In genomic region chr7:4764402-4765007, GRCh38 we compare ENCODE assay signal across 26 cellular contexts. TPM values are rescaled to one million over a fixed set of nuclear protein-coding genes. Genes with fewer than 3 reads are reported as not detected.
DNase-seq lines count a peak whose midpoint lies in the region; ATAC-seq, FAIRE-seq and TF ChIP-seq lines count a peak whose summit lies in the region.
"Had no signal": no experiment of that assay in that cellular context is flagged by ENCODE, and none has a peak within 500 bp of the region (broad histone marks: within the 10 kb centered on the region; RNA-seq: fewer than 3 reads in every experiment).

No MANE protein-coding gene starts in this region.

- H3K14ac ChIP-seq in trophoblast cell (ENCODE audit: low read length) = no peak overlapping the region

- no peak overlapping the region for H3K18ac ChIP-seq in trophoblast cell (ENCODE audit: low read length)

- H4K91ac ChIP-seq in trophoblast cell (ENCODE audit: low read depth, low read length) = no peak overlapping the region

- H3K9me3 ChIP-seq in right atrium auricular region (no peaks in the 10 kb centered on the region), GM12878 (replicated peaks; ENCODE audit: control insufficient read depth, insufficient read depth, low read length) (no peaks in the 10 kb centered on the region), trophoblast cell (ENCODE audit: insufficient read depth, low read depth, low read length) (no peaks in the 10 kb centered on the region), endodermal cell (ENCODE audit: control insufficient read depth, low read length) (no peaks in the 10 kb centered on the region)
- H3K9me3 ChIP-seq: esophagus muscularis mucosa had no signal

- H3K36me3 ChIP-seq in right atrium auricular region (peaks cover 70% of the 10 kb centered on the region), GM12878 (ENCODE audit: control insufficient read depth in 2 of 2, insufficient read depth in 2 of 2, low read length in 1 of 2) (peaks cover 6 to 12% of the 10 kb centered on the region in 2 experiments; a peak in 3 of 4 replicates), trophoblast cell (ENCODE audit: control insufficient read depth in 1 of 2, insufficient read depth in 2 of 2, low read length in 2 of 2) (peaks cover 49% of the 10 kb centered on the region in 2 experiments), endodermal cell (ENCODE audit: control insufficient read depth, insufficient read depth, low read length) (peaks cover 53% of the 10 kb centered on the region)

- no peak overlapping the region for H3K23ac ChIP-seq in trophoblast cell (ENCODE audit: low read length)

- in situ Hi-C loops in GM12878 (cut with MboI) = no loop called here

- H2BK5ac ChIP-seq in trophoblast cell (ENCODE audit: low read depth, low read length, poor library complexity) = no peak overlapping the region

- H3K27ac ChIP-seq in right atrium auricular region = no peak overlapping the region
- H3K27ac ChIP-seq in GM12878 (ENCODE audit: control insufficient read depth, insufficient read depth) = no peak overlapping the region
- H3K27ac ChIP-seq in trophoblast cell (ENCODE audit: low read depth, low read length) = no peak overlapping the region
- no peak overlapping the region for H3K27ac ChIP-seq in endodermal cell (ENCODE audit: low read depth, low read length)
- H3K27ac ChIP-seq: brain microvascular endothelial cell, foreskin keratinocyte had no signal

- no peak for TF ChIP-seq POLR2A in GM12878 (IDR thresholded peaks at IDR 0.05; ENCODE audit: low read depth, low read length)

- H3K36me3 Mint-ChIP-seq in endodermal cell (ENCODE audit: low read depth) = peaks cover 35% of the 10 kb centered on the region

- H2AK5ac ChIP-seq in trophoblast cell (ENCODE audit: low read length) = no peak overlapping the region

- no peak overlapping the region for H3K4me3 Mint-ChIP-seq in endodermal cell
- H3K4me3 Mint-ChIP-seq: activated T-cell treated with anti-CD3 and anti-CD28 coated beads, Interleukin-2, amount 50 U/mL, for 24 hours; CD8-positive, alpha-beta T cell; effector memory CD8-positive, alpha-beta T cell had no signal

- no peak overlapping the region for H3K27ac Mint-ChIP-seq in endodermal cell
- H3K27ac Mint-ChIP-seq: activated T-cell treated with anti-CD3 and anti-CD28 coated beads, Interleukin-2, amount 50 U/mL, for 24 hours; CD8-positive, alpha-beta T cell had no signal

- RAD21 ChIA-PET in GM12878 (lab: Charles Lee; ENCODE audit: unreplicated experiment) = no interaction called here

- no peak overlapping the region for H2BK120ac ChIP-seq in trophoblast cell (ENCODE audit: insufficient read depth, low read length, poor library complexity)

- H4K12ac ChIP-seq in trophoblast cell (ENCODE audit: low read depth, low read length) = no peak overlapping the region

- no peak overlapping the region for H3K9ac ChIP-seq in GM12878 (ENCODE audit: control insufficient read depth, insufficient read depth, low read length)
- H3K9ac ChIP-seq in trophoblast cell (ENCODE audit: low read length) = no peak overlapping the region
- H3K9ac ChIP-seq in endodermal cell (ENCODE audit: extremely low read depth, low read length, poor library complexity, severe bottlenecking) = no peak overlapping the region

- no peak for TF ChIP-seq EP300 in GM12878 (IDR thresholded peaks at IDR 0.05; ENCODE audit: borderline replicate concordance in 1 of 2, control insufficient read depth in 1 of 2, low read depth in 2 of 2, low read length in 2 of 2)

- no peak overlapping the region for H4K8ac ChIP-seq in trophoblast cell (ENCODE audit: low read depth, low read length)

- H3K4ac ChIP-seq in trophoblast cell (ENCODE audit: low read depth, low read length) = no peak overlapping the region

- DNase-seq in left ventricle myocardium superior (peak; percentile 30), right atrium auricular region (ENCODE audit: low spot score) (no peak), GM12878 (ENCODE audit: low read depth, low spot score) (no peak), trophoblast cell (no peak), urothelium cell line (ENCODE audit: low spot score) (no peak), endodermal cell (no peak), GF-D8 (lab: John Stamatoyannopoulos, UW) (no peak), EL (no peak)
- DNase-seq: activated naive CD4-positive, alpha-beta T cell; activated T-cell treated with anti-CD3 and anti-CD28 coated beads, Interleukin-2, amount 50 U/mL, for 24 hours; AML-193; amniotic stem cell; brain microvascular endothelial cell; effector memory CD8-positive, alpha-beta T cell; foreskin keratinocyte; NCI-H1092 treated with DMSO at 0.1 percent for 48 hours; NCI-H187 treated with DMSO at 0.1 percent for 48 hours; NCI-H524; Right ventricle myocardium superior; T-helper 2 cell had no signal

- POLR2A ChIA-PET in GM12878 (lab: Charles Lee) = no interaction called here

- ATAC-seq in left ventricle myocardium superior (no peak), GM12878 (no peak)
- ATAC-seq: CD8-positive, alpha-beta T cell; effector memory CD8-positive, alpha-beta T cell; foreskin keratinocyte had no signal

- no peaks in the 10 kb centered on the region for H3K79me1 ChIP-seq in trophoblast cell (ENCODE audit: low read length)

- SMC1A ChIA-PET in GM12878 (lab: Charles Lee; ENCODE audit: uncharacterized antibody, unreplicated experiment) = no interaction called here

- CTCF ChIA-PET in GM12878 (lab: Yijun Ruan, JAX) = no interaction called here

- H2AFZ ChIP-seq in GM12878 (ENCODE audit: control insufficient read depth, low read depth, low read length) (no peak overlapping the region), trophoblast cell (ENCODE audit: insufficient read depth, low read length, poor library complexity) (no peak overlapping the region)

- H3K4me3 ChIP-seq in right atrium auricular region = no peak overlapping the region
- H3K4me3 ChIP-seq in GM12878 = no peak overlapping the region
- H3K4me3 ChIP-seq in trophoblast cell (ENCODE audit: low read depth, low read length) = peak overlapping the region; percentile 10
- no peak overlapping the region for H3K4me3 ChIP-seq in endodermal cell (ENCODE audit: low read length)
- H3K4me3 ChIP-seq: esophagus muscularis mucosa had no signal

- H3K79me2 ChIP-seq in GM12878 (ENCODE audit: control insufficient read depth, insufficient read depth, low read length) (no peaks in the 10 kb centered on the region), trophoblast cell (ENCODE audit: control insufficient read depth, insufficient read depth, low read length, poor library complexity) (no peaks in the 10 kb centered on the region)

- WGBS in GM12878 (ENCODE audit: insufficient coverage, insufficient replicate concordance, low lambda C conversion rate, missing lambda C conversion rate) = 97% methylated on average over 35 of the region's 35 CpGs
- WGBS in trophoblast cell (ENCODE audit: extremely low coverage, insufficient coverage, insufficient read length) = no CpG with 5 or more reads among the region's 35 CpGs
- 94 to 98% methylated on average over 34 to 35 of the region's 35 CpGs for WGBS in endodermal cell (ENCODE audit: insufficient coverage in 1 of 2, insufficient read length in 1 of 2), 2 experiments

- no peak for TF ChIP-seq RAD21 in GM12878 (IDR thresholded peaks at IDR 0.05; ENCODE audit: insufficient read depth, low read depth, low read length)

- TSS peak; percentile 7 for BruUV-seq in GM12878 (replicated peaks; lab: Mats Ljungman, UMichigan)

- H2BK12ac ChIP-seq in trophoblast cell (ENCODE audit: low read length) = no peak overlapping the region

- H3K27me3 Mint-ChIP-seq in endodermal cell (ENCODE audit: insufficient read depth) = no peaks in the 10 kb centered on the region
- H3K27me3 Mint-ChIP-seq: activated T-cell treated with anti-CD3 and anti-CD28 coated beads, Interleukin-2, amount 50 U/mL, for 24 hours; effector memory CD8-positive, alpha-beta T cell; progenitor cell of endocrine pancreas had no signal

- no peak for FAIRE-seq in GM12878 (lab: Jason Lieb, UNC)
- peak; percentile 53 for FAIRE-seq in urothelium cell line (lab: Jason Lieb, UNC)
- FAIRE-seq: A204.1, colon, H54 had no signal

- H3K9me3 Mint-ChIP-seq in endodermal cell = no peaks in the 10 kb centered on the region
- H3K9me3 Mint-ChIP-seq: activated T-cell treated with anti-CD3 and anti-CD28 coated beads, Interleukin-2, amount 50 U/mL, for 24 hours; CD8-positive, alpha-beta T cell; effector memory CD8-positive, alpha-beta T cell had no signal

- peaks cover 0 to 9% of the 10 kb centered on the region in 2 donors for H3K4me1 ChIP-seq in right atrium auricular region
- H3K4me1 ChIP-seq in GM12878 (ENCODE audit: control insufficient read depth, insufficient read depth, low read length) = no peaks in the 10 kb centered on the region
- H3K4me1 ChIP-seq in trophoblast cell (ENCODE audit: control insufficient read depth in 1 of 2, insufficient read depth in 2 of 2, low read length in 2 of 2) = no peaks in the 10 kb centered on the region
- H3K4me1 ChIP-seq in endodermal cell (ENCODE audit: control insufficient read depth, insufficient read depth, low read length) = no peaks in the 10 kb centered on the region

- H3K4me2 ChIP-seq in GM12878 (ENCODE audit: control insufficient read depth, insufficient read depth) (no peak overlapping the region), trophoblast cell (ENCODE audit: low read length) (no peak overlapping the region)

- H3K27me3 ChIP-seq in right atrium auricular region = no peaks in the 10 kb centered on the region
- H3K27me3 ChIP-seq in GM12878 (replicated peaks in 1 of 2; ENCODE audit: control insufficient read depth in 2 of 2, insufficient read depth in 2 of 2, low read length in 1 of 2) = no peaks in the 10 kb centered on the region
- H3K27me3 ChIP-seq in trophoblast cell (ENCODE audit: insufficient read depth, low read length) = no peaks in the 10 kb centered on the region
- no peaks in the 10 kb centered on the region for H3K27me3 ChIP-seq in endodermal cell (ENCODE audit: control insufficient read depth, insufficient read depth, low read length, poor library complexity, severe bottlenecking)
- H3K27me3 ChIP-seq: brain microvascular endothelial cell, esophagus muscularis mucosa, foreskin keratinocyte had no signal

- H3K4me1 Mint-ChIP-seq in endodermal cell = no peaks in the 10 kb centered on the region

- no peak for TF ChIP-seq CTCF in right atrium auricular region (IDR thresholded peaks at IDR 0.05)
- TF ChIP-seq CTCF in GM12878 (IDR thresholded peaks at IDR 0.05 in 2 of 3, conservative IDR thresholded peaks at IDR 0.05 in 1 of 3; ENCODE audit: control insufficient read depth in 2 of 3, extremely low read depth in 1 of 3, insufficient read depth in 1 of 3, low read depth in 3 of 3, low read length in 3 of 3) = no peak
- TF ChIP-seq CTCF in endodermal cell (conservative IDR thresholded peaks at IDR 0.05) = no peak

- no peaks in the 10 kb centered on the region for H4K20me1 ChIP-seq in GM12878 (ENCODE audit: control insufficient read depth, insufficient read depth)

- intact Hi-C loops in left ventricle myocardium superior (cut with micrococcal nuclease) (no loop called here), GM12878 (cut with micrococcal nuclease; ENCODE audit: unreplicated experiment) (no loop called here)

RNA-seq across cellular contexts. Expression of gene AP5Z1, which starts 10.9 kb away (rescaled TPM):
- total RNA-seq in left ventricle myocardium superior = 10.5 TPM
- 1 to 10 TPM; 7.5 to 9.2 TPM for total RNA-seq in right atrium auricular region
- 44.4 and 49.6 TPM in 2 replicates for total RNA-seq in GM12878 (2013; cell fraction: nucleolus; rRNA removed)
- total RNA-seq in GM12878 (2014; rRNA removed) = 18.5 and 28.5 TPM in 2 replicates
- total RNA-seq in GM12878 (2014; rRNA removed; fragmentation: Illumina TruSeq; extraction: Trizol) = 6.6 and 7.6 TPM in 2 replicates
- total RNA-seq in GM12878 (2021) = 35.3 and 43.4 TPM in 2 replicates
- polyA plus RNA-seq in GM12878 (2011; ENCODE audit: low read depth) = 6.4 TPM
- 4.1 and 10.4 TPM in 2 replicates for polyA plus RNA-seq in GM12878 (2011; rRNA removed)
- polyA plus RNA-seq in GM12878 (2011; cell fraction: cytosol; rRNA removed) = 12.6 and 22.6 TPM in 2 replicates
- 137 and 174 TPM in 2 replicates for polyA plus RNA-seq in GM12878 (2011; cell fraction: nucleus; rRNA removed)
- 27.1 and 35.0 TPM in 2 replicates for polyA plus RNA-seq in GM12878 (2012)
- polyA plus RNA-seq in GM12878 (2014; fragmentation: Illumina TruSeq; extraction: Trizol) = 1.1 and 4.8 TPM in 2 replicates
- 1 to 10 TPM in 1 of 2 experiments, under 1 TPM in 1; 0.37 to 2.2 TPM for polyA plus RNA-seq in GM12878 (2014; fragmentation: Nextera tagmentation; extraction: Ambion mirVana)
- 40.5 and 46.1 TPM in 2 replicates for polyA plus RNA-seq in GM12878 (2014; rRNA removed)
- polyA plus RNA-seq in GM12878 (2016; fragmentation: Nextera tagmentation; extraction: Ambion mirVana) = 10 to 100 TPM; 29.2 to 33.8 TPM
- polyA minus RNA-seq in GM12878 (2011; rRNA and poly(A)+ RNA removed) = 6.1 and 12.3 TPM in 2 replicates
- polyA minus RNA-seq in GM12878 (2011; cell fraction: cytosol; rRNA and poly(A)+ RNA removed) = 8.3 and 10.4 TPM in 2 replicates
- 41.2 and 66.5 TPM in 2 replicates for polyA minus RNA-seq in GM12878 (2011; cell fraction: nucleus; rRNA and poly(A)+ RNA removed)
- 19.8 and 22.2 TPM in 2 replicates for polyA plus RNA-seq in trophoblast cell (2013)
- 10 to 100 TPM; 31.0 to 34.7 TPM for total RNA-seq in endodermal cell
- 13.7 TPM for polyA plus RNA-seq in endodermal cell (2013, experiment 1 of 2)
- polyA plus RNA-seq in endodermal cell (2013, experiment 2 of 2) = 13.7 TPM
